Comparison of ENCODE assay signal across 10 cellular contexts in genomic region chr4:141347738-141348524, GRCh38.
DNase-seq lines count a peak whose midpoint lies in the region; ATAC-seq lines count a peak whose summit lies in the region.
"Had no signal": no experiment of that assay in that cellular context is flagged by ENCODE, and none has a peak within 500 bp of the region (broad histone marks: within the 10 kb centered on the region; RNA-seq: fewer than 3 reads in every experiment).

No MANE protein-coding gene starts in this region.

- peaks cover under 1% of the 10 kb centered on the region for H3K4me1 Mint-ChIP-seq in activated T-cell treated with anti-CD3 and anti-CD28 coated beads, Interleukin-2, amount 50 U/mL, for 24 hours (ENCODE audit: low read depth)

- ATAC-seq in GM18867 (IDR thresholded peaks at IDR 0.05; ENCODE audit: unreplicated experiment) (peak; percentile 42), HG02884 (IDR thresholded peaks at IDR 0.05; ENCODE audit: unreplicated experiment) (peak; percentile 38), sciatic nerve (peak; percentile 83)
- ATAC-seq: activated T-cell treated with anti-CD3 and anti-CD28 coated beads, Interleukin-2, amount 50 U/mL, for 72 hours had no signal

- H3K36me3 Mint-ChIP-seq in activated T-cell treated with anti-CD3 and anti-CD28 coated beads, Interleukin-2, amount 50 U/mL, for 24 hours (ENCODE audit: low read depth), result no peaks in the 10 kb centered on the region
- H3K36me3 Mint-ChIP-seq: IgD-negative memory B cell had no signal

- peaks cover 17% of the 10 kb centered on the region for H3K27me3 Mint-ChIP-seq in activated T-cell treated with anti-CD3 and anti-CD28 coated beads, Interleukin-2, amount 50 U/mL, for 24 hours

- DNase-seq in amniotic epithelial cell (ENCODE audit: low read depth), result peak; percentile 76
- DNase-seq in sciatic nerve (ENCODE audit: low spot score), result no peak
- no peak for DNase-seq in activated T-cell treated with anti-CD3 and anti-CD28 coated beads, Interleukin-2, amount 50 U/mL, for 24 hours
- no peak for DNase-seq in kidney tubule cell (ENCODE audit: low spot score)
- DNase-seq in stimulated activated CD4-positive, alpha-beta T cell treated with anti-CD3 and anti-CD28 coated beads, Interleukin-4, amount 100 ng/mL, for 1 hour, result no peak
- DNase-seq: activated T-cell treated with anti-CD3 and anti-CD28 coated beads, Interleukin-2, amount 50 U/mL, for 72 hours; NCI-H526 treated with DMSO at 0.1 percent for 48 hours had no signal

- no peaks in the 10 kb centered on the region for H3K9me3 Mint-ChIP-seq in activated T-cell treated with anti-CD3 and anti-CD28 coated beads, Interleukin-2, amount 50 U/mL, for 24 hours
- H3K9me3 Mint-ChIP-seq: activated T-cell treated with anti-CD3 and anti-CD28 coated beads, Interleukin-2, amount 50 U/mL, for 72 hours; IgD-negative memory B cell had no signal

- no peak overlapping the region for H3K27ac Mint-ChIP-seq in activated T-cell treated with anti-CD3 and anti-CD28 coated beads, Interleukin-2, amount 50 U/mL, for 24 hours
- H3K27ac Mint-ChIP-seq: activated T-cell treated with anti-CD3 and anti-CD28 coated beads, Interleukin-2, amount 50 U/mL, for 72 hours had no signal

- H3K4me3 Mint-ChIP-seq in activated T-cell treated with anti-CD3 and anti-CD28 coated beads, Interleukin-2, amount 50 U/mL, for 24 hours, result no peak overlapping the region
- H3K4me3 Mint-ChIP-seq: activated T-cell treated with anti-CD3 and anti-CD28 coated beads, Interleukin-2, amount 50 U/mL, for 72 hours had no signal

- intact Hi-C loops in sciatic nerve (cut with DNase I), result no loop called here
